In the genomic region with DNA sequence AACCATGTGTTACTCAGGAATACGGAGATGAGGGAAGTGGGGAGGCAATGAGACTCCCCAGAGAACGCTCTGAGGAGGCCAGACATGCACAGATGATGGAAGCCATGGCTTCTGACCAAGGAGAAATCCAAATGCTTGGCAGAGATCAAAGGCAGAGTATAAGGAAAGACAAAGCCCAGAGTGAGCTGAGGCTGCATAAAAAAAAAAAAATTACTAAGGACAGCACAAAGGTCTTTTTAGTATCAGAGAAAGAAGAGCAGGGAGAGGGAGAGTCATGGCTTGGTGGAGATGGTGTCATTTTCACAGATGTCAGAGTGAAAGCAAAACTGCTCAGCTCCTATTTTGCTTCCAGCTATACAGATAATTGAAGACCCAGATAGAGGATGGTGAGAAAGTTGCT, we compare ENCODE assay signal across 10 cellular contexts. TPM values are rescaled to one million over a fixed set of nuclear protein-coding genes. Genes with fewer than 3 reads are reported as not detected.
A peak's percentile ranks its signal among the peaks of the same experiment; 100 is the strongest.
DNase-seq lines count a peak whose midpoint lies in the region; ATAC-seq and TF ChIP-seq lines count a peak whose summit lies in the region.
"Had no signal": no experiment of that assay in that cellular context is flagged by ENCODE, and none has a peak within 500 bp of the region (broad histone marks: within the 10 kb centered on the region; RNA-seq: fewer than 3 reads in every experiment).

No MANE protein-coding gene starts in this region.

- H3K4me3 Mint-ChIP-seq in effector memory CD8-positive, alpha-beta T cell, result no peak overlapping the region

- peak; percentile 48 to 68 for ATAC-seq in activated naive CD4-positive, alpha-beta T cell treated with anti-CD3 and anti-CD28 coated beads, Interleukin-2, amount 50 U/mL, for 72 hours
- ATAC-seq in HG03139 (IDR thresholded peaks at IDR 0.05; ENCODE audit: unreplicated experiment), result peak; percentile 53
- no peak for ATAC-seq in effector memory CD8-positive, alpha-beta T cell (replicated peaks)

- no peaks in the 10 kb centered on the region for H3K36me3 ChIP-seq in uterus

- no peaks in the 10 kb centered on the region for H3K36me3 Mint-ChIP-seq in activated naive CD4-positive, alpha-beta T cell treated with anti-CD3 and anti-CD28 coated beads, Interleukin-2, amount 50 U/mL, for 72 hours
- no peaks in the 10 kb centered on the region for H3K36me3 Mint-ChIP-seq in effector memory CD8-positive, alpha-beta T cell (ENCODE audit: insufficient read depth)

- CTCF ChIA-PET in HEK293T (lab: Yijun Ruan, JAX), result no interaction called here

- H3K27ac ChIP-seq in uterus, result peak overlapping the region; percentile 40 to 53

- H3K27ac Mint-ChIP-seq in activated naive CD4-positive, alpha-beta T cell treated with anti-CD3 and anti-CD28 coated beads, Interleukin-2, amount 50 U/mL, for 72 hours, result no peak overlapping the region
- peak overlapping the region; percentile 2 to 3 for H3K27ac Mint-ChIP-seq in effector memory CD8-positive, alpha-beta T cell

- no peak for DNase-seq in activated naive CD4-positive, alpha-beta T cell treated with anti-CD3 and anti-CD28 coated beads, Interleukin-2, amount 50 U/mL, for 72 hours (ENCODE audit: low spot score in 2 of 2)
- DNase-seq in activated naive CD4-positive, alpha-beta T cell (lab: John Stamatoyannopoulos, UW), result no peak
- no peak for DNase-seq in effector memory CD8-positive, alpha-beta T cell
- no peak for DNase-seq in uterus
- no peak for DNase-seq in NK-92 treated with Interleukin-12 subunit alpha and Interleukin-12 subunit beta, amount 100 ng/mL, for 24 hours (lab: John Stamatoyannopoulos, UW)
- no peak for DNase-seq in HEK293T (ENCODE audit: extremely low spot score)
- no peak for DNase-seq in glomerular visceral epithelial cell (ENCODE audit: extremely low spot score)
- DNase-seq: NCI-H1694 treated with DMSO at 0.1 percent for 48 hours had no signal

- no peaks in the 10 kb centered on the region for H3K9me3 ChIP-seq in uterus

- H3K4me1 Mint-ChIP-seq in effector memory CD8-positive, alpha-beta T cell (ENCODE audit: low read depth in 2 of 2), result no peaks in the 10 kb centered on the region

- H3K27me3 ChIP-seq in uterus, result no peaks in the 10 kb centered on the region

- POLR2A ChIA-PET in HEK293T (lab: Yijun Ruan, JAX), result no interaction called here

- intact Hi-C loops in uterus (cut with DNase I; ENCODE audit: low total_unique reads), result no loop called here

- H3K9me3 Mint-ChIP-seq in activated naive CD4-positive, alpha-beta T cell treated with anti-CD3 and anti-CD28 coated beads, Interleukin-2, amount 50 U/mL, for 72 hours, result no peaks in the 10 kb centered on the region
- no peaks in the 10 kb centered on the region for H3K9me3 Mint-ChIP-seq in effector memory CD8-positive, alpha-beta T cell

- H3K27me3 Mint-ChIP-seq in effector memory CD8-positive, alpha-beta T cell, result peaks cover 5 to 19% of the 10 kb centered on the region in 2 donors

- no peak overlapping the region for H3K4me3 ChIP-seq in uterus

- no peaks in the 10 kb centered on the region for H3K4me1 ChIP-seq in uterus

- no peak for TF ChIP-seq CTCF in uterus (IDR thresholded peaks at IDR 0.05)

- TF ChIP-seq POLR2A in uterus (IDR thresholded peaks at IDR 0.05), result no peak

TF ChIP-seq in HEK293T, 16 proteins besides CTCF, POLR2A, EP300 and RAD21:
- TF ChIP-seq SUZ12 (IDR thresholded peaks at IDR 0.05) (no peak), FOXA1 (IDR thresholded peaks at IDR 0.05) (no peak), HDGF (IDR thresholded peaks at IDR 0.05; ENCODE audit: borderline replicate concordance) (no peak), L3MBTL2 (conservative IDR thresholded peaks at IDR 0.05) (no peak), SP1 (IDR thresholded peaks at IDR 0.05) (no peak), ELF4 (IDR thresholded peaks at IDR 0.05) (no peak)

RNA-seq across cellular contexts. Expression of gene NCF2, which starts 8.1 kb away (rescaled TPM):
- total RNA-seq in activated naive CD4-positive, alpha-beta T cell treated with anti-CD3 and anti-CD28 coated beads, Interleukin-2, amount 50 U/mL, for 72 hours, result 1 to 10 TPM; 4.3 to 9.1 TPM
- 1 to 10 TPM in 3 of 4 donors, under 1 TPM in 1; 0.51 to 9.7 (median 3.0) TPM for total RNA-seq in uterus

RNA-seq across cellular contexts. Expression of gene ARPC5, which starts 37.2 kb away (rescaled TPM):
- total RNA-seq in activated naive CD4-positive, alpha-beta T cell treated with anti-CD3 and anti-CD28 coated beads, Interleukin-2, amount 50 U/mL, for 72 hours, result 100 to 1,000 TPM; 183 to 213 TPM
- 100 to 1,000 TPM in 3 of 4 donors, 10 to 100 TPM in 1; 73.0 to 234 (median 170) TPM for total RNA-seq in uterus

RNA-seq across cellular contexts. Expression of gene APOBEC4, which starts 54.7 kb away (rescaled TPM):
- not detected for total RNA-seq in activated naive CD4-positive, alpha-beta T cell treated with anti-CD3 and anti-CD28 coated beads, Interleukin-2, amount 50 U/mL, for 72 hours
- total RNA-seq in uterus, result under 1 TPM in 2 of 4 donors, not detected in 2; 0.40 to 0.76 TPM
- total RNA-seq: lower leg skin had no signal

Comparison
In these comparisons a context has a peak if more than half of its experiments do, and no peak if none do; other contexts are left out.
1. H3K27ac Mint-ChIP-seq: peak in effector memory CD8-positive, alpha-beta T cell (2 of 2); none in activated naive CD4-positive, alpha-beta T cell treated with anti-CD3 and anti-CD28 coated beads, Interleukin-2, amount 50 U/mL, for 72 hours (0 of 2).